24 cellular contexts compared by ENCODE assay signal in the genomic region with DNA sequence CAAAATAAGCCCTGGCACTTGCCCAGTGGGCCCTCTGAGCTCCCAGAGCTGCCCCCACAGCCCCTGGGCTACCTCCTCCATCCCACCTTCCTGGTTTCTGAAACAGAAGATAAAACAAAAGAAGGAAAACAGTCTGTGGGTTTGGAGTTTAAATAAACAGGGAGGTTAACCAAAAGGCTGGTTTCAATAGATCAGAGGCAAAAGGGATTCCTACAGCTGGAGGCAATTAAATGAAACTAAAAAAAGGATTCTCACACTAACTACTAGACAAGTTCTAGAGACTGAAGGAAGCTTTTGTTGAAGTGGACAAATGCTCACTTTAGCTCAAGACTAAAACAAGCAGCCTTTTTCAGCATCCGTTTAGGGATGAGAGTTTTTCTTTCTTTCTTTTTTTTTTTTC.
A peak's percentile ranks its signal among the peaks of the same experiment; 100 is the strongest.
DNase-seq lines count a peak whose midpoint lies in the region; TF ChIP-seq lines count a peak whose summit lies in the region.
"Had no signal": no experiment of that assay in that cellular context is flagged by ENCODE, and none has a peak within 500 bp of the region (broad histone marks: within the 10 kb centered on the region; RNA-seq: fewer than 3 reads in every experiment).

No MANE protein-coding gene starts in this region.

- H3K9me3 ChIP-seq in hepatocyte (ENCODE audit: low read depth) (no peaks in the 10 kb centered on the region), neural progenitor cell (ENCODE audit: low read depth) (no peaks in the 10 kb centered on the region)
- H3K9me3 ChIP-seq: Caco-2, SJSA1 had no signal

- no peak overlapping the region for H3K9ac ChIP-seq in neural progenitor cell

- in situ Hi-C loops in GM13976 (cut with MboI; ENCODE audit: low sequenced_read_pairs, unreplicated experiment) = no loop called here

- 48% methylated on average over 1 of the region's 1 CpG for WGBS in hepatocyte (ENCODE audit: low lambda C conversion rate, missing lambda C conversion rate)

- H3K27me3 ChIP-seq in hepatocyte (no peaks in the 10 kb centered on the region), neural progenitor cell (no peaks in the 10 kb centered on the region)
- H3K27me3 ChIP-seq: SJSA1 had no signal

- H3K36me3 ChIP-seq in hepatocyte (replicated peaks; ENCODE audit: insufficient read depth, low read depth) (no peaks in the 10 kb centered on the region), neural progenitor cell (no peaks in the 10 kb centered on the region)
- H3K36me3 ChIP-seq: SJSA1 had no signal

- H3K4me2 ChIP-seq in hepatocyte = peak overlapping the region; percentile 0
- H3K4me2 ChIP-seq in neural progenitor cell = peak overlapping the region; percentile 42
- H3K4me2 ChIP-seq: PC-9 had no signal

- H4K20me1 ChIP-seq in hepatocyte (ENCODE audit: insufficient read depth, poor library complexity, severe bottlenecking) (no peaks in the 10 kb centered on the region), neural progenitor cell (ENCODE audit: low read depth) (no peaks in the 10 kb centered on the region)

- H2AFZ ChIP-seq in hepatocyte (no peak overlapping the region), neural progenitor cell (replicated peaks) (no peak overlapping the region)
- H2AFZ ChIP-seq: PC-9 had no signal

- no peak overlapping the region for H3K4me3 ChIP-seq in hepatocyte
- H3K4me3 ChIP-seq in neural progenitor cell = no peak overlapping the region
- H3K4me3 ChIP-seq: PC-9, SJSA1 had no signal

- no peak overlapping the region for H3K27ac Mint-ChIP-seq in neural progenitor cell

- no peak for TF ChIP-seq CTCF in hepatocyte (IDR thresholded peaks at IDR 0.05; ENCODE audit: poor library complexity)
- TF ChIP-seq CTCF in neural progenitor cell (IDR thresholded peaks at IDR 0.05) = no peak
- TF ChIP-seq CTCF in GM13976 (IDR thresholded peaks at IDR 0.05; ENCODE audit: borderline replicate concordance, control extremely low read depth, extremely low read depth, insufficient read depth, missing control alignments) = no peak

- DNase-seq in AG08395 (ENCODE audit: low spot score) (peak; percentile 54), GM03348 (ENCODE audit: low spot score) (peak; percentile 61), hepatocyte (ENCODE audit: low spot score) (no peak), neural progenitor cell (ENCODE audit: low spot score) (no peak), GM13976 (ENCODE audit: low spot score) (no peak), SW 1271 (lab: John Stamatoyannopoulos, UW) (no peak), NCI-H1048 (lab: John Stamatoyannopoulos, UW) (no peak), NCI-H1436 (lab: John Stamatoyannopoulos, UW) (no peak)
- DNase-seq: C1 segment of cervical spinal cord; Caco-2; CD4-positive, alpha-beta memory T cell; DMS79; GF-D8; H7; KBM-7; NCI-H1694; NCI-H2029 treated with DMSO at 0.1 percent for 48 hours; NCI-H2227 treated with DMSO at 0.1 percent for 48 hours; NCI-H526 treated with DMSO at 0.1 percent for 48 hours; PC-9; Right ventricle myocardium superior; RPMI8226 had no signal

- H3K4me1 ChIP-seq in hepatocyte (ENCODE audit: insufficient read depth) = peaks cover 7% of the 10 kb centered on the region
- H3K4me1 ChIP-seq in neural progenitor cell = peaks cover 16% of the 10 kb centered on the region
- H3K4me1 ChIP-seq: Caco-2 had no signal

- no peak overlapping the region for H3K4me3 Mint-ChIP-seq in neural progenitor cell
- H3K4me3 Mint-ChIP-seq: CD4-positive, alpha-beta memory T cell had no signal

- H3K4me1 Mint-ChIP-seq in neural progenitor cell = peaks cover 6% of the 10 kb centered on the region

- H3K36me3 Mint-ChIP-seq in neural progenitor cell = no peaks in the 10 kb centered on the region
- H3K36me3 Mint-ChIP-seq: CD4-positive, alpha-beta memory T cell had no signal

- no peaks in the 10 kb centered on the region for H3K9me2 ChIP-seq in hepatocyte (replicated peaks; ENCODE audit: insufficient read depth)

- peaks cover 4% of the 10 kb centered on the region for H3K9me3 Mint-ChIP-seq in neural progenitor cell
- H3K9me3 Mint-ChIP-seq: CD4-positive, alpha-beta memory T cell had no signal

- peaks cover 1% of the 10 kb centered on the region for H3F3A ChIP-seq in neural progenitor cell (ENCODE audit: low read depth)

- no peaks in the 10 kb centered on the region for H3K79me2 ChIP-seq in hepatocyte
- H3K79me2 ChIP-seq in neural progenitor cell (ENCODE audit: low read depth) = no peaks in the 10 kb centered on the region

- peaks cover 5% of the 10 kb centered on the region for H3K27me3 Mint-ChIP-seq in neural progenitor cell (ENCODE audit: insufficient read depth, low read depth)
- H3K27me3 Mint-ChIP-seq: CD4-positive, alpha-beta memory T cell had no signal

- H3K27ac ChIP-seq in hepatocyte (peak overlapping the region; percentile 20), neural progenitor cell (no peak overlapping the region)
- H3K27ac ChIP-seq: 22Rv1, PC-9, SJSA1 had no signal

Comparison
In these comparisons a context has a peak if more than half of its experiments do, and no peak if none do; other contexts are left out.
1. DNase-seq: peak in AG08395 (single experiment) and GM03348 (single experiment); none in hepatocyte (single experiment), neural progenitor cell (single experiment), GM13976 (single experiment), SW 1271 (0 of 2), NCI-H1048 (single experiment) and NCI-H1436 (single experiment).